23 cellular contexts compared by ENCODE assay signal in the genomic region with DNA sequence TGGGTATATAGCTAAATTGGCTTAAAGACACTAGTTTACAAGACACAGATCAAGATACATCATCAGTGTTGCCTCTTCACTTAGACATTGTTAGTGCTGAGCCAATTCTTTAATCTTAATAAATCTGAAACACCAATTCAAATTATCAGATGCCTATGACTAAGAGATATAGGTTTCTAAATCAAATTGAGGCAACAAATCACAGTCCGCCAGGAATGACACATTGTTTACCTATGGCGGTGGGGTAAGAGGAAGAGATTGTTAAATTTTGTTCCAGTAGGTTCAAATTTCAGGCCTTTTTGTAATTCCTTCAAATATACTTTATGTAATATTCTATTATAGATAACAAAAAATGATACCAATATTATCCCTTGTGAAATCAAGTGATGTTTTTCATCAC.
DNase-seq lines count a peak whose midpoint lies in the region; ATAC-seq, FAIRE-seq and TF ChIP-seq lines count a peak whose summit lies in the region.
"Had no signal": no experiment of that assay in that cellular context is flagged by ENCODE, and none has a peak within 500 bp of the region (broad histone marks: within the 10 kb centered on the region; RNA-seq: fewer than 3 reads in every experiment).

No MANE protein-coding gene starts in this region.

- TF ChIP-seq CTCF in PC-3 (conservative IDR thresholded peaks at IDR 0.05; ENCODE audit: low read depth, low read length) (no peak), bronchial epithelial cell (IDR thresholded peaks at IDR 0.05; ENCODE audit: insufficient read depth, low read length, severe bottlenecking) (no peak)

- no peak overlapping the region for H3K4me3 Mint-ChIP-seq in T-cell
- H3K4me3 Mint-ChIP-seq: CD14-positive monocyte; CD4-positive, alpha-beta T cell; CD8-positive, alpha-beta memory T cell; H9 had no signal

- H2BK15ac ChIP-seq in mesendoderm (replicated peaks; ENCODE audit: low read depth): no peak overlapping the region

- H3K4me1 ChIP-seq in PC-3 (ENCODE audit: insufficient read depth, low read length) (peaks cover 26% of the 10 kb centered on the region), mesendoderm (ENCODE audit: control insufficient read depth, low read depth, low read length) (no peaks in the 10 kb centered on the region)
- H3K4me1 ChIP-seq: BE2C had no signal

- H3K4me3 ChIP-seq in PC-3 (ENCODE audit: low read length) (no peak overlapping the region), bronchial epithelial cell (ENCODE audit: low read depth, low read length) (no peak overlapping the region), mesendoderm (ENCODE audit: low read length) (no peak overlapping the region)
- H3K4me3 ChIP-seq: BLaER1 treated with 17β-estradiol and CSF1 and Interleukin-3, amounts not matched to agents 10 nM and 100 nM; GM12878; GM23248 had no signal

- no peak overlapping the region for H2AK5ac ChIP-seq in mesendoderm (ENCODE audit: low read length)

- H3K4me2 ChIP-seq in PC-3 (ENCODE audit: low read length) (peak overlapping the region; percentile 67), mesendoderm (ENCODE audit: low read length) (no peak overlapping the region)
- H3K4me2 ChIP-seq: BLaER1 treated with 17β-estradiol and CSF1 and Interleukin-3, amounts not matched to agents 10 nM and 100 nM had no signal

- no peaks in the 10 kb centered on the region for H3K79me1 ChIP-seq in mesendoderm (ENCODE audit: low read length)

- DNase-seq in NCI-H460 (ENCODE audit: extremely low read depth, low read depth) (peak; percentile 49), PC-3 (peak; percentile 82), bronchial epithelial cell (ENCODE audit: low read depth) (peak; percentile 45), H54 (ENCODE audit: insufficient read length, low spot score) (no peak), T-cell (no peak), mesendoderm (no peak)
- DNase-seq: AML-193; BE2C; CD4-positive, alpha-beta T cell; CD8-positive, alpha-beta memory T cell; DMS 273 treated with DMSO at 0.1 percent for 48 hours; DMS79; EL; GDM1; GM23248; H9 had no signal

- H3K18ac ChIP-seq in mesendoderm (ENCODE audit: low read length): no peak overlapping the region

- BruUV-seq in PC-3 (replicated peaks; lab: Mats Ljungman, UMichigan): no TSS peak

- H3K23ac ChIP-seq in mesendoderm (ENCODE audit: low read length): no peak overlapping the region

- H3K79me2 ChIP-seq in PC-3 (ENCODE audit: low read length): no peaks in the 10 kb centered on the region
- H3K79me2 ChIP-seq in mesendoderm (ENCODE audit: control insufficient read depth, insufficient read depth, low read length): no peaks in the 10 kb centered on the region

- no peak overlapping the region for H2AFZ ChIP-seq in PC-3 (ENCODE audit: low read length)
- H2AFZ ChIP-seq: GM23248 had no signal

- no peak overlapping the region for H3K4ac ChIP-seq in mesendoderm (ENCODE audit: low read depth, low read length)

- no peaks in the 10 kb centered on the region for H3K4me1 Mint-ChIP-seq in T-cell
- H3K4me1 Mint-ChIP-seq: CD8-positive, alpha-beta memory T cell had no signal

- no peak for FAIRE-seq in bronchial epithelial cell (lab: Jason Lieb, UNC)
- FAIRE-seq in H54 (lab: Jason Lieb, UNC): no peak
- FAIRE-seq: D721Med, GM12878, GM19239, H1 had no signal

- peaks cover 21 to 28% (median 26%) of the 10 kb centered on the region in 3 donors for H3K9me3 Mint-ChIP-seq in T-cell

- H3K9me2 ChIP-seq in PC-3 (replicated peaks; ENCODE audit: low read length): no peaks in the 10 kb centered on the region

- H4K20me1 ChIP-seq in PC-3 (ENCODE audit: low read length): no peaks in the 10 kb centered on the region
- H4K20me1 ChIP-seq: BLaER1 treated with 17β-estradiol and CSF1 and Interleukin-3, amounts not matched to agents 10 nM and 100 nM had no signal

- intact Hi-C loops in PC-3 (cut with micrococcal nuclease): loop anchor here (5.0 kb wide), 1 partner anchor 47 kb away; no protein-coding TSS in a partner anchor

- POLR2A ChIA-PET in PC-3 (lab: Charles Lee; ENCODE audit: unreplicated experiment) (no interaction called here), T-cell (lab: Charles Lee) (interaction anchor here in 1 of 2 donors (0.5 kb wide), 1 partner anchor 47 kb away, joined by 3 read pairs; no protein-coding TSS in a partner anchor)

- no peaks in the 10 kb centered on the region for H3K36me3 Mint-ChIP-seq in T-cell
- H3K36me3 Mint-ChIP-seq: CD14-positive monocyte; CD8-positive, alpha-beta memory T cell had no signal

- no CpG with 5 or more reads among the region's 2 CpGs for WGBS in mesendoderm (ENCODE audit: extremely low coverage, insufficient coverage, low lambda C conversion rate)

- no peak overlapping the region for H2BK120ac ChIP-seq in mesendoderm (ENCODE audit: low read depth, low read length)

- TF ChIP-seq POLR2A in H54 (IDR thresholded peaks at IDR 0.05; ENCODE audit: low read depth, low read length): no peak

- H3K27me3 Mint-ChIP-seq in T-cell: no peaks in the 10 kb centered on the region
- H3K27me3 Mint-ChIP-seq: CD4-positive, alpha-beta T cell; CD8-positive, alpha-beta memory T cell had no signal

- H2BK5ac ChIP-seq in mesendoderm (ENCODE audit: low read length): no peak overlapping the region

- no peaks in the 10 kb centered on the region for H3K27me3 ChIP-seq in PC-3 (ENCODE audit: low read length)
- no peaks in the 10 kb centered on the region for H3K27me3 ChIP-seq in bronchial epithelial cell (ENCODE audit: control insufficient read depth, insufficient read depth, low read length)
- H3K27me3 ChIP-seq in mesendoderm (ENCODE audit: insufficient read depth, low read length, poor library complexity): no peaks in the 10 kb centered on the region
- H3K27me3 ChIP-seq: BE2C; BLaER1 treated with 17β-estradiol and CSF1 and Interleukin-3, amounts not matched to agents 10 nM and 100 nM had no signal

- H3F3A ChIP-seq in PC-3 (ENCODE audit: low read length, unreplicated experiment): no peaks in the 10 kb centered on the region

- no peaks in the 10 kb centered on the region for H3K9me3 ChIP-seq in PC-3 (ENCODE audit: low read length)
- H3K9me3 ChIP-seq: BE2C; BLaER1 treated with 17β-estradiol and CSF1 and Interleukin-3, amounts not matched to agents 10 nM and 100 nM had no signal

- H3K9ac ChIP-seq in PC-3 (ENCODE audit: low read length) (no peak overlapping the region), mesendoderm (ENCODE audit: low read length) (no peak overlapping the region)
- H3K9ac ChIP-seq: BLaER1 treated with 17β-estradiol and CSF1 and Interleukin-3, amounts not matched to agents 10 nM and 100 nM; GM23248 had no signal

- no peak overlapping the region for H4K8ac ChIP-seq in mesendoderm (ENCODE audit: low read depth, low read length)

- no peak overlapping the region for H3K27ac Mint-ChIP-seq in T-cell
- H3K27ac Mint-ChIP-seq: CD14-positive monocyte; CD4-positive, alpha-beta T cell; CD8-positive, alpha-beta memory T cell; H9 had no signal

- no peaks in the 10 kb centered on the region for H3K36me3 ChIP-seq in PC-3 (ENCODE audit: low read depth, low read length)
- no peaks in the 10 kb centered on the region for H3K36me3 ChIP-seq in bronchial epithelial cell (ENCODE audit: control insufficient read depth, insufficient read depth, low read length)
- no peaks in the 10 kb centered on the region for H3K36me3 ChIP-seq in mesendoderm (ENCODE audit: control insufficient read depth, insufficient read depth, low read length)
- H3K36me3 ChIP-seq: BE2C; BLaER1 treated with 17β-estradiol and CSF1 and Interleukin-3, amounts not matched to agents 10 nM and 100 nM had no signal

- CTCF ChIA-PET in PC-3 (lab: Charles Lee): no interaction called here
- CTCF ChIA-PET in T-cell (lab: Charles Lee): no interaction called here

- H3K56ac ChIP-seq in mesendoderm (ENCODE audit: low read length): no peak overlapping the region

- no peak overlapping the region for H4K5ac ChIP-seq in mesendoderm (ENCODE audit: low read length)

- H3K27ac ChIP-seq in PC-3 (ENCODE audit: low read length) (peak overlapping the region; percentile 77), mesendoderm (ENCODE audit: low read depth, low read length) (no peak overlapping the region)
- H3K27ac ChIP-seq: BLaER1 treated with 17β-estradiol and CSF1 and Interleukin-3, amounts not matched to agents 10 nM and 100 nM; GM23248 had no signal

- peak; percentile 91 for ATAC-seq in PC-3
- ATAC-seq in T-cell (replicated peaks in 1 of 4): no peak
- ATAC-seq: GM12878, HCT116 had no signal

Comparison
In these comparisons a context has a peak if more than half of its experiments do, and no peak if none do; other contexts are left out.
1. DNase-seq: peak in NCI-H460 (single experiment), PC-3 (single experiment) and bronchial epithelial cell (single experiment); none in H54 (single experiment), T-cell (0 of 34) and mesendoderm (single experiment).